Comparison of ENCODE assay signal across 29 cellular contexts in the genomic region with DNA sequence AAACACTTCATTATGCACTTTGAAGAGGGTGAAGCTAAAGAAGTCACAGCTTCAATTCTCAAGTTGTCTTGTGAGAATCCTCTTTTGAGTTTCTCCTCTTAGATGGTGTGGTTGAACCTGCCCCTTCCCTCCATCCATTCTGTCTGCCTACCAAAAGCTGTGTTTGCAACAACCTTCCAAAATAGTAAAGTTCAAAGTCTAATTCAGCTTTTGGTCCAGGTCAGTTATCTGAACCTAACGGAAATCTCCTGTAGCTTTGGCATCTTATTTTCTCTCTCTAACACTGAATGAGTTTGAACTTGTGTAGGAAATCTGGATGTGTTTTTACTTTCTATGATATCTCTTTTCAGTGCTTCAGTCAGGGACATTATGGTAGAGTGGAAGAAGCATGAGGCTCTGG.
"Had no signal": no experiment of that assay in that cellular context is flagged by ENCODE, and none has a peak within 500 bp of the region (broad histone marks: within the 10 kb centered on the region; RNA-seq: fewer than 3 reads in every experiment).

No MANE protein-coding gene starts in this region.

- H3K4me3 Mint-ChIP-seq: stimulated activated effector memory CD8-positive, alpha-beta T cell treated with anti-CD3 and anti-CD28 coated beads, Interleukin-12 subunit alpha, Interleukin-12 subunit beta, amount 100 ng/mL, for 72 hours; stimulated activated memory B cell treated with anti-CD40 and anti-IgM and Interleukin-4, amounts not matched to agents 10 μg/mL and 1 μg/mL and 100 μg/mL, for 72 hours; stimulated activated naive B cell treated with anti-CD40 and anti-IgM and Interleukin-4, amounts not matched to agents 10 μg/mL and 1 μg/mL and 100 μg/mL, for 72 hours; stimulated activated naive CD8-positive, alpha-beta T cell treated with anti-CD3 and anti-CD28 coated beads, Interleukin-15, amount 100 ng/mL, for 72 hours; stimulated activated naive CD8-positive, alpha-beta T cell treated with anti-CD3 and anti-CD28 coated beads, Interleukin-15, Interleukin-2, amounts not matched to agents 100 ng/mL and 50 ng/mL, for 24 hours; type B pancreatic cell had no signal

- ATAC-seq: stimulated activated effector memory CD8-positive, alpha-beta T cell treated with anti-CD3 and anti-CD28 coated beads, Interleukin-12 subunit alpha, Interleukin-12 subunit beta, amount 100 ng/mL, for 72 hours; stimulated activated memory B cell treated with anti-CD40 and anti-IgM and Interleukin-4, amounts not matched to agents 10 μg/mL and 1 μg/mL and 100 μg/mL, for 72 hours; stimulated activated naive B cell treated with anti-CD40 and anti-IgM and Interleukin-4, amounts not matched to agents 10 μg/mL and 1 μg/mL and 100 μg/mL, for 72 hours; stimulated activated naive CD8-positive, alpha-beta T cell treated with anti-CD3 and anti-CD28 coated beads, Interleukin-15, amount 100 ng/mL, for 72 hours; stimulated activated naive CD8-positive, alpha-beta T cell treated with anti-CD3 and anti-CD28 coated beads, Interleukin-15, Interleukin-2, amounts not matched to agents 100 U/mL and 50 U/mL, for 24 hours; upper lobe of right lung had no signal

- H3K27ac Mint-ChIP-seq: stimulated activated effector memory CD8-positive, alpha-beta T cell treated with anti-CD3 and anti-CD28 coated beads, Interleukin-12 subunit alpha, Interleukin-12 subunit beta, amount 100 ng/mL, for 72 hours; stimulated activated memory B cell treated with anti-CD40 and anti-IgM and Interleukin-4, amounts not matched to agents 10 μg/mL and 1 μg/mL and 100 μg/mL, for 72 hours; stimulated activated naive B cell treated with anti-CD40 and anti-IgM and Interleukin-4, amounts not matched to agents 10 μg/mL and 1 μg/mL and 100 μg/mL, for 72 hours; stimulated activated naive CD8-positive, alpha-beta T cell treated with anti-CD3 and anti-CD28 coated beads, Interleukin-15, amount 100 ng/mL, for 72 hours; stimulated activated naive CD8-positive, alpha-beta T cell treated with anti-CD3 and anti-CD28 coated beads, Interleukin-15, Interleukin-2, amounts not matched to agents 100 ng/mL and 50 ng/mL, for 24 hours; type B pancreatic cell had no signal

- H3K9me3 ChIP-seq: stomach, suprapubic skin, testis, thoracic aorta, thyroid gland, tibial artery, tibial nerve, transverse colon, upper lobe of left lung, upper lobe of right lung, uterus, vagina had no signal

- H3K27ac ChIP-seq: stomach, suprapubic skin, testis, thoracic aorta, thyroid gland, tibial artery, tibial nerve, transverse colon, upper lobe of left lung, upper lobe of right lung, uterus, vagina had no signal

- H3K9me3 Mint-ChIP-seq: stimulated activated effector memory CD8-positive, alpha-beta T cell treated with anti-CD3 and anti-CD28 coated beads, Interleukin-12 subunit alpha, Interleukin-12 subunit beta, amount 100 ng/mL, for 72 hours; stimulated activated naive CD8-positive, alpha-beta T cell treated with anti-CD3 and anti-CD28 coated beads, Interleukin-15, Interleukin-2, amounts not matched to agents 100 ng/mL and 50 ng/mL, for 24 hours; type B pancreatic cell had no signal

- H3K4me1 ChIP-seq: stomach, suprapubic skin, testis, thyroid gland, tibial artery, tibial nerve, transverse colon, upper lobe of left lung, upper lobe of right lung, uterus, vagina had no signal

- H3K27me3 ChIP-seq: stomach, suprapubic skin, testis, thyroid gland, tibial artery, tibial nerve, transverse colon, upper lobe of left lung, upper lobe of right lung, uterus, vagina had no signal

- H3K36me3 Mint-ChIP-seq: stimulated activated effector memory CD8-positive, alpha-beta T cell treated with anti-CD3 and anti-CD28 coated beads, Interleukin-12 subunit alpha, Interleukin-12 subunit beta, amount 100 ng/mL, for 72 hours; stimulated activated memory B cell treated with anti-CD40 and anti-IgM and Interleukin-4, amounts not matched to agents 10 μg/mL and 1 μg/mL and 100 μg/mL, for 72 hours; stimulated activated naive B cell treated with anti-CD40 and anti-IgM and Interleukin-4, amounts not matched to agents 10 μg/mL and 1 μg/mL and 100 μg/mL, for 72 hours; type B pancreatic cell had no signal

- FAIRE-seq: urothelium cell line had no signal

- H3K4me3 ChIP-seq: stomach, suprapubic skin, testis, thoracic aorta, thyroid gland, tibial artery, tibial nerve, transverse colon, upper lobe of left lung, upper lobe of right lung, uterus, vagina had no signal

- H3K36me3 ChIP-seq: stomach, suprapubic skin, thoracic aorta, thyroid gland, tibial artery, tibial nerve, transverse colon, upper lobe of left lung, upper lobe of right lung, uterus, vagina had no signal

- H3K4me1 Mint-ChIP-seq: stimulated activated effector memory CD8-positive, alpha-beta T cell treated with anti-CD3 and anti-CD28 coated beads, Interleukin-12 subunit alpha, Interleukin-12 subunit beta, amount 100 ng/mL, for 72 hours; stimulated activated memory B cell treated with anti-CD40 and anti-IgM and Interleukin-4, amounts not matched to agents 10 μg/mL and 1 μg/mL and 100 μg/mL, for 72 hours; stimulated activated naive B cell treated with anti-CD40 and anti-IgM and Interleukin-4, amounts not matched to agents 10 μg/mL and 1 μg/mL and 100 μg/mL, for 72 hours; stimulated activated naive CD8-positive, alpha-beta T cell treated with anti-CD3 and anti-CD28 coated beads, Interleukin-15, amount 100 ng/mL, for 72 hours had no signal

- H3K27me3 Mint-ChIP-seq: stimulated activated memory B cell treated with anti-CD40 and anti-IgM and Interleukin-4, amounts not matched to agents 10 μg/mL and 1 μg/mL and 100 μg/mL, for 72 hours; stimulated activated naive B cell treated with anti-CD40 and anti-IgM and Interleukin-4, amounts not matched to agents 10 μg/mL and 1 μg/mL and 100 μg/mL, for 72 hours; stimulated activated naive CD8-positive, alpha-beta T cell treated with anti-CD3 and anti-CD28 coated beads, Interleukin-15, amount 100 ng/mL, for 72 hours; stimulated activated naive CD8-positive, alpha-beta T cell treated with anti-CD3 and anti-CD28 coated beads, Interleukin-15, Interleukin-2, amounts not matched to agents 100 ng/mL and 50 ng/mL, for 24 hours; type B pancreatic cell had no signal

- DNase-seq: stimulated activated CD4-positive, alpha-beta T cell treated with anti-CD3 and anti-CD28 coated beads, Interleukin-2, amount 100 ng/mL, for 48 hours; stimulated activated CD4-positive, alpha-beta T cell treated with anti-CD3 and anti-CD28 coated beads, Interleukin-4, amount 100 ng/mL, for 1 hour; stimulated activated CD4-positive, alpha-beta T cell treated with anti-CD3 and anti-CD28 coated beads, Interleukin-4, amount 100 ng/mL, for 24 hours; stimulated activated CD4-positive, alpha-beta T cell treated with anti-CD3 and anti-CD28 coated beads, Interleukin-4, amount 100 ng/mL, for 4 hours; stimulated activated CD8-positive, alpha-beta memory T cell treated with anti-CD3 and anti-CD28 coated beads, Interleukin-4, amount 100 ng/mL, for 48 hours; stimulated activated naive B cell treated with anti-CD40 and anti-IgM and Interleukin-4, amounts not matched to agents 10 μg/mL and 1 μg/mL and 100 μg/mL, for 72 hours; stimulated activated naive CD4-positive, alpha-beta T cell; stimulated activated naive CD4-positive, alpha-beta T cell treated with Interleukin-2 at 50 U/mL for 16 hours; stimulated activated naive CD8-positive, alpha-beta T cell treated with anti-CD3 and anti-CD28 coated beads, Interleukin-15, amount 100 ng/mL, for 72 hours; stimulated activated naive CD8-positive, alpha-beta T cell treated with anti-CD3 and anti-CD28 coated beads, Interleukin-15, Interleukin-2, amounts not matched to agents 100 U/mL and 50 U/mL, for 24 hours; stomach; substantia nigra; testis; thyroid gland; tibial artery; transverse colon; trophoblast cell; upper lobe of left lung; upper lobe of right lung; uterus had no signal
